ENCODE assay signal across 18 cellular contexts in genomic region chr2:138782378-138782777, GRCh38. TPM values are rescaled to one million over a fixed set of nuclear protein-coding genes. Genes with fewer than 3 reads are reported as not detected.
DNase-seq lines count a peak whose midpoint lies in the region; ATAC-seq and TF ChIP-seq lines count a peak whose summit lies in the region.
"Had no signal": no experiment of that assay in that cellular context is flagged by ENCODE, and none has a peak within 500 bp of the region (broad histone marks: within the 10 kb centered on the region; RNA-seq: fewer than 3 reads in every experiment).

No MANE protein-coding gene starts in this region.

- DNase-seq in GM12865 (ENCODE audit: low read depth) (peak; percentile 42), DMS53 treated with DMSO at 0.1 percent for 48 hours (lab: John Stamatoyannopoulos, UW; ENCODE audit: unreplicated experiment) (no peak), cerebellar nuclear complex (lab: John Stamatoyannopoulos, UW) (no peak), NCI-H2196 (lab: John Stamatoyannopoulos, UW; ENCODE audit: unreplicated experiment) (no peak)
- DNase-seq: DND-41, GF-D8, GM23248, KBM-7, NCI-H1048, NCI-H146, NCI-H510A, OCI-M1, SW 1271 had no signal

- peaks cover 70% of the 10 kb centered on the region for H3K27me3 Mint-ChIP-seq in brain

- peak overlapping the region in 4 of 5 experiments; percentile 38 to 74 (median 61) for H3K4me3 Mint-ChIP-seq in brain

- H3K9me3 Mint-ChIP-seq in brain: peaks cover 0 to 5% (median 0%) of the 10 kb centered on the region in 5 experiments

- no peaks in the 10 kb centered on the region for H3K36me3 Mint-ChIP-seq in brain

- no peak for TF ChIP-seq CTCF in GM12865 (IDR thresholded peaks at IDR 0.05; ENCODE audit: insufficient read depth, low read depth, low read length, missing control alignments)
- no peak for TF ChIP-seq CTCF in brain (conservative IDR thresholded peaks at IDR 0.05)

- H3K4me3 ChIP-seq in GM12865 (ENCODE audit: low read depth, low read length): no peak overlapping the region
- H3K4me3 ChIP-seq: GM23248, SJSA1 had no signal

- ATAC-seq in GM19351 (IDR thresholded peaks at IDR 0.05; ENCODE audit: unreplicated experiment) (peak; percentile 65), HG03565 (IDR thresholded peaks at IDR 0.05; ENCODE audit: unreplicated experiment) (peak; percentile 59), GM19324 (IDR thresholded peaks at IDR 0.05; ENCODE audit: low FRiP score, unreplicated experiment) (no peak)

- peak overlapping the region in 1 of 5 experiments; percentile 2 for H3K27ac Mint-ChIP-seq in brain

- H3K4me1 Mint-ChIP-seq in brain: peaks cover 40% of the 10 kb centered on the region

RNA-seq across cellular contexts. Expression of gene NXPH2, which starts 2.2 kb away (rescaled TPM):
- polyA plus RNA-seq in brain (ENCODE audit: insufficient read depth, low read depth, low replicate concordance): not detected
- polyA plus RNA-seq: GM23248 had no signal
